In the genomic region with DNA sequence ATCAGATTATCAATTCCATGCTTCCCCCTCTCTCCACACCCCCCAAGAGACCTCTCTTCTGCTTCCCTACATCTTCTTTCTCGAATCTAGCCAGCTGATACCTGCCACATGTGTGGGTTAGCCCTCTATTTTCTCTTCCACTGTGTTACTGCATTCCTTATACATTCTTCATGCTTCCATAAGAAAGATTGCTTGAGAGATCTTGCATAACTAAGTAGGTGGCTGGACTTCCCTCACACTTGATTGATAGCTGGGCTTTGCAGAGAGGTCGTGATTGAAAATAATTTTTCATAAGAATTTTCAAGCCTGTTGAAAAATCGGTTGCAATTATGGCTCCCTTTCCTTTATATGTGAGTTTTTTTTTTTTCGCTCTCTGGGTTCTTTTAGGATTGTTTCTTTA, we compare ENCODE assay signal across 18 cellular contexts. TPM values are rescaled to one million over a fixed set of nuclear protein-coding genes. Genes with fewer than 3 reads are reported as not detected.
DNase-seq lines count a peak whose midpoint lies in the region; ATAC-seq and TF ChIP-seq lines count a peak whose summit lies in the region.
"Had no signal": no experiment of that assay in that cellular context is flagged by ENCODE, and none has a peak within 500 bp of the region (broad histone marks: within the 10 kb centered on the region; RNA-seq: fewer than 3 reads in every experiment).

No MANE protein-coding gene starts in this region.

- POLR2A ChIA-PET in SK-N-SH (lab: Yijun Ruan, JAX): no interaction called here

- no peak overlapping the region for H3K9ac ChIP-seq in SK-N-SH
- no peak overlapping the region for H3K9ac ChIP-seq in mesendoderm (ENCODE audit: low read length)
- H3K9ac ChIP-seq: BLaER1, KMS-11 had no signal

- H3K36me3 ChIP-seq in CD4-positive, CD25-positive, alpha-beta regulatory T cell (ENCODE audit: control insufficient read depth, insufficient read depth, low read length): no peaks in the 10 kb centered on the region
- H3K36me3 ChIP-seq in SK-N-SH (replicated peaks in 1 of 2; ENCODE audit: control insufficient read depth in 1 of 2, insufficient read depth in 2 of 2, low read length in 1 of 2) (no peaks in the 10 kb centered on the region), mesendoderm (ENCODE audit: control insufficient read depth, insufficient read depth, low read length) (no peaks in the 10 kb centered on the region)
- H3K36me3 ChIP-seq: BLaER1 had no signal

- peaks cover 6 to 9% (median 8%) of the 10 kb centered on the region in 4 donors for H3K4me1 Mint-ChIP-seq in CD4-positive, CD25-positive, alpha-beta regulatory T cell
- peaks cover 9 to 10% of the 10 kb centered on the region in 2 donors for H3K4me1 Mint-ChIP-seq in natural killer cell

- no peak overlapping the region for H2BK120ac ChIP-seq in mesendoderm (ENCODE audit: low read depth, low read length)

- H3K9me3 ChIP-seq in CD4-positive, CD25-positive, alpha-beta regulatory T cell (ENCODE audit: control insufficient read depth in 2 of 2, low read length in 2 of 2): no peaks in the 10 kb centered on the region
- no peaks in the 10 kb centered on the region for H3K9me3 ChIP-seq in SK-N-SH
- H3K9me3 ChIP-seq: BLaER1 had no signal

- H3K27ac Mint-ChIP-seq in CD4-positive, CD25-positive, alpha-beta regulatory T cell: peak overlapping the region in 2 of 3 donors; percentile 50 to 92
- H3K27ac Mint-ChIP-seq in natural killer cell: no peak overlapping the region

- H4K8ac ChIP-seq in mesendoderm (ENCODE audit: low read depth, low read length): no peak overlapping the region

- H3K23ac ChIP-seq in mesendoderm (ENCODE audit: low read length): no peak overlapping the region

- H3F3A ChIP-seq in SK-N-SH (replicated peaks; ENCODE audit: insufficient read depth): no peaks in the 10 kb centered on the region

- no peaks in the 10 kb centered on the region for H3K9me2 ChIP-seq in SK-N-SH

- H3K4me3 Mint-ChIP-seq in CD4-positive, CD25-positive, alpha-beta regulatory T cell: no peak overlapping the region
- no peak overlapping the region for H3K4me3 Mint-ChIP-seq in natural killer cell

- 48% methylated on average over 4 of the region's 4 CpGs for WGBS in SK-N-SH (ENCODE audit: low lambda C conversion rate)
- no CpG with 5 or more reads among the region's 4 CpGs for WGBS in mesendoderm (ENCODE audit: extremely low coverage, insufficient coverage, low lambda C conversion rate)

- no peaks in the 10 kb centered on the region for H3K27me3 ChIP-seq in CD4-positive, CD25-positive, alpha-beta regulatory T cell (ENCODE audit: control insufficient read depth, insufficient read depth, low read length)
- H3K27me3 ChIP-seq in SK-N-SH (ENCODE audit: insufficient read depth) (no peaks in the 10 kb centered on the region), mesendoderm (ENCODE audit: insufficient read depth, low read length, poor library complexity) (no peaks in the 10 kb centered on the region)
- H3K27me3 ChIP-seq: BLaER1 had no signal

- H3K4me2 ChIP-seq in SK-N-SH (no peak overlapping the region), mesendoderm (ENCODE audit: low read length) (no peak overlapping the region)
- H3K4me2 ChIP-seq: BLaER1, KMS-11 had no signal

- H3K18ac ChIP-seq in mesendoderm (ENCODE audit: low read length): no peak overlapping the region

- no peaks in the 10 kb centered on the region for H3K79me1 ChIP-seq in mesendoderm (ENCODE audit: low read length)

- H2AK5ac ChIP-seq in mesendoderm (ENCODE audit: low read length): no peak overlapping the region

- no peak for TF ChIP-seq RAD21 in SK-N-SH (IDR thresholded peaks at IDR 0.05; ENCODE audit: low read length)

- H2BK5ac ChIP-seq in mesendoderm (ENCODE audit: low read length): no peak overlapping the region

- no peaks in the 10 kb centered on the region for H3K9me3 Mint-ChIP-seq in CD4-positive, CD25-positive, alpha-beta regulatory T cell
- H3K9me3 Mint-ChIP-seq in natural killer cell: no peaks in the 10 kb centered on the region
- H3K9me3 Mint-ChIP-seq: CD8-positive, alpha-beta T cell had no signal

- intact Hi-C loops in natural killer cell (cut with micrococcal nuclease): loop anchor here (2.0 kb wide), 1 partner anchor 33 kb away; a partner anchor contains a TSS

- no peak for TF ChIP-seq EP300 in SK-N-SH (IDR thresholded peaks at IDR 0.05; ENCODE audit: borderline replicate concordance in 1 of 2, low read depth in 1 of 2, low read length in 1 of 2)

- H3K79me2 ChIP-seq in SK-N-SH (ENCODE audit: insufficient read depth) (no peaks in the 10 kb centered on the region), mesendoderm (ENCODE audit: control insufficient read depth, insufficient read depth, low read length) (no peaks in the 10 kb centered on the region)

- CTCF ChIA-PET in SK-N-SH (lab: Yijun Ruan, JAX): no interaction called here

- peaks cover 8% of the 10 kb centered on the region for H3K4me1 ChIP-seq in CD4-positive, CD25-positive, alpha-beta regulatory T cell (ENCODE audit: control insufficient read depth, insufficient read depth, low read length, poor library complexity, severe bottlenecking)
- H3K4me1 ChIP-seq in SK-N-SH (ENCODE audit: control insufficient read depth in 1 of 2, insufficient read depth in 2 of 2, low read depth in 1 of 2, low read length in 1 of 2): no peaks in the 10 kb centered on the region
- no peaks in the 10 kb centered on the region for H3K4me1 ChIP-seq in mesendoderm (ENCODE audit: control insufficient read depth, low read depth, low read length)
- H3K4me1 ChIP-seq: BLaER1 had no signal

- no peak for DNase-seq in CD4-positive, CD25-positive, alpha-beta regulatory T cell
- no peak for DNase-seq in SK-N-SH
- peak; percentile 16 for DNase-seq in choroid plexus epithelial cell (ENCODE audit: low read depth)
- DNase-seq in mesendoderm: peak; percentile 33
- DNase-seq in natural killer cell: no peak
- DNase-seq in pons (ENCODE audit: low spot score): no peak
- DNase-seq: Calu3; CD8-positive, alpha-beta T cell; DMS53; NCI-H1417 treated with DMSO at 0.1 percent for 48 hours; NCI-H187 treated with DMSO at 0.1 percent for 48 hours; NCI-H69 had no signal

- H3K4ac ChIP-seq in mesendoderm (ENCODE audit: low read depth, low read length): no peak overlapping the region

- no peak for ATAC-seq in CD4-positive, CD25-positive, alpha-beta regulatory T cell (ENCODE audit: low read depth in 2 of 2)
- ATAC-seq in HG02610 (IDR thresholded peaks at IDR 0.05; ENCODE audit: unreplicated experiment) (no peak), HG02763 (IDR thresholded peaks at IDR 0.05; ENCODE audit: unreplicated experiment) (no peak), natural killer cell (no peak)
- ATAC-seq: Panc1, Right ventricle myocardium inferior had no signal

- H3K27me3 Mint-ChIP-seq in CD4-positive, CD25-positive, alpha-beta regulatory T cell: peaks cover 5% of the 10 kb centered on the region
- H3K27me3 Mint-ChIP-seq in natural killer cell (ENCODE audit: low read depth in 2 of 2): peaks cover 0 to 3% of the 10 kb centered on the region in 2 donors

- H2AFZ ChIP-seq in SK-N-SH (ENCODE audit: low read depth): no peak overlapping the region

- no peaks in the 10 kb centered on the region for H4K20me1 ChIP-seq in SK-N-SH (ENCODE audit: insufficient read depth)
- H4K20me1 ChIP-seq: BLaER1 had no signal

- H4K5ac ChIP-seq in mesendoderm (ENCODE audit: low read length): no peak overlapping the region

- no peak overlapping the region for H3K27ac ChIP-seq in CD4-positive, CD25-positive, alpha-beta regulatory T cell (ENCODE audit: insufficient read depth, low read length, poor library complexity, severe bottlenecking)
- H3K27ac ChIP-seq in SK-N-SH (ENCODE audit: low read depth in 2 of 2, low read length in 1 of 2): no peak overlapping the region
- H3K27ac ChIP-seq in mesendoderm (ENCODE audit: low read depth, low read length): no peak overlapping the region
- H3K27ac ChIP-seq: BLaER1, KMS-11 had no signal

- no peak overlapping the region for H3K56ac ChIP-seq in mesendoderm (ENCODE audit: low read length)

- TF ChIP-seq CTCF in SK-N-SH (IDR thresholded peaks at IDR 0.05) (no peak), choroid plexus epithelial cell (conservative IDR thresholded peaks at IDR 0.05; ENCODE audit: low read depth, low read length) (no peak), natural killer cell (IDR thresholded peaks at IDR 0.05) (no peak)

- H3K36me3 Mint-ChIP-seq in CD4-positive, CD25-positive, alpha-beta regulatory T cell: no peaks in the 10 kb centered on the region
- no peaks in the 10 kb centered on the region for H3K36me3 Mint-ChIP-seq in natural killer cell
- H3K36me3 Mint-ChIP-seq: CD8-positive, alpha-beta T cell had no signal

- H3K4me3 ChIP-seq in CD4-positive, CD25-positive, alpha-beta regulatory T cell (ENCODE audit: low read depth, low read length): no peak overlapping the region
- H3K4me3 ChIP-seq in SK-N-SH (ENCODE audit: low read depth in 2 of 2, low read length in 1 of 2): no peak overlapping the region
- H3K4me3 ChIP-seq in choroid plexus epithelial cell (ENCODE audit: low read depth, low read length): no peak overlapping the region
- no peak overlapping the region for H3K4me3 ChIP-seq in mesendoderm (ENCODE audit: low read length)
- H3K4me3 ChIP-seq: BLaER1 had no signal

- no peak overlapping the region for H2BK15ac ChIP-seq in mesendoderm (replicated peaks; ENCODE audit: low read depth)

TF ChIP-seq in SK-N-SH, 30 proteins besides CTCF, POLR2A, EP300 and RAD21:
- 0 out of 2 replicates have a peak, but pooled peaks have one; percentile 12 for TF ChIP-seq FOSL2 (IDR thresholded peaks at IDR 0.05; ENCODE audit: borderline replicate concordance, low read depth)
- TF ChIP-seq, protein P1, sequence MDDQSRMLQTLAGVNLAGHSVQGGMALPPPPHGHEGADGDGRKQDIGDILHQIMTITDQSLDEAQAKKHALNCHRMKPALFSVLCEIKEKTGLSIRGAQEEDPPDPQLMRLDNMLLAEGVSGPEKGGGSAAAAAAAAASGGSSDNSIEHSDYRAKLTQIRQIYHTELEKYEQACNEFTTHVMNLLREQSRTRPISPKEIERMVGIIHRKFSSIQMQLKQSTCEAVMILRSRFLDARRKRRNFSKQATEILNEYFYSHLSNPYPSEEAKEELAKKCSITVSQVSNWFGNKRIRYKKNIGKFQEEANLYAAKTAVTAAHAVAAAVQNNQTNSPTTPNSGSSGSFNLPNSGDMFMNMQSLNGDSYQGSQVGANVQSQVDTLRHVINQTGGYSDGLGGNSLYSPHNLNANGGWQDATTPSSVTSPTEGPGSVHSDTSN (IDR thresholded peaks at IDR 0.05): peak; percentile 58
- TF ChIP-seq NRF1 (IDR thresholded peaks at IDR 0.05; ENCODE audit: low read depth, low read length): no peak

RNA-seq across cellular contexts. Expression of a gene that starts 33.0 kb away (rescaled TPM):
- total RNA-seq in CD4-positive, CD25-positive, alpha-beta regulatory T cell: 38.7 TPM
- polyA plus RNA-seq in CD4-positive, CD25-positive, alpha-beta regulatory T cell: 10 to 100 TPM in 1 of 4 donors, 1 to 10 TPM in 3; 4.7 to 11.7 (median 6.3) TPM
- polyA plus RNA-seq in SK-N-SH (2012; rRNA removed): 6.1 and 8.7 TPM in 2 replicates
- polyA plus RNA-seq in SK-N-SH (2012; cell fraction: cytosol; rRNA removed): 9.4 and 11.3 TPM in 2 replicates
- 4.9 and 12.5 TPM in 2 replicates for polyA plus RNA-seq in SK-N-SH (2012; cell fraction: nucleus; rRNA removed)
- 32.3 TPM for polyA plus RNA-seq in mesendoderm (2013, experiment 1 of 2)
- 33.5 TPM for polyA plus RNA-seq in mesendoderm (2013, experiment 2 of 2)
- total RNA-seq in natural killer cell: 10 to 100 TPM; 39.7 to 50.0 (median 46.9) TPM

Comparison
In these comparisons a context has a peak if more than half of its experiments do, and no peak if none do; other contexts are left out.
1. DNase-seq: peak in choroid plexus epithelial cell (single experiment) and mesendoderm (single experiment); none in CD4-positive, CD25-positive, alpha-beta regulatory T cell (0 of 3), SK-N-SH (single experiment), natural killer cell (single experiment) and pons (single experiment).
2. H3K27ac Mint-ChIP-seq: peak in CD4-positive, CD25-positive, alpha-beta regulatory T cell (2 of 3); none in natural killer cell (0 of 2).